8 cellular contexts compared by ENCODE assay signal in genomic region chr4:42656736-42656985, GRCh38. TPM values are rescaled to one million over a fixed set of nuclear protein-coding genes. Genes with fewer than 3 reads are reported as not detected.
DNase-seq lines count a peak whose midpoint lies in the region; ATAC-seq and TF ChIP-seq lines count a peak whose summit lies in the region.

No MANE protein-coding gene starts in this region.

- POLR2A ChIA-PET in activated CD4-positive, alpha-beta T cell treated with anti-CD3 and anti-CD28 coated beads for 36 hours (lab: Charles Lee) = interaction anchor here (1.1 to 1.6 kb wide), 2 partner anchors 16 to 23 kb away, joined by 4 to 8 read pairs; no protein-coding TSS in a partner anchor

- intact Hi-C loops in activated CD4-positive, alpha-beta T cell treated with anti-CD3 and anti-CD28 coated beads for 36 hours (cut with DNase I, micrococcal nuclease) = loop anchor here (2.0 kb wide), 2 partner anchors 76 to 88 kb away; no protein-coding TSS in a partner anchor

- no peak for TF ChIP-seq EP300 in suprapubic skin (IDR thresholded peaks at IDR 0.05)

- H3K4me3 Mint-ChIP-seq in activated CD4-positive, alpha-beta T cell treated with anti-CD3 and anti-CD28 coated beads for 36 hours = peak overlapping the region; percentile 84
- peak overlapping the region; percentile 95 for H3K4me3 Mint-ChIP-seq in activated naive CD8-positive, alpha-beta T cell treated with anti-CD3 and anti-CD28 coated beads for 36 hours

- no peaks in the 10 kb centered on the region for H3K27me3 ChIP-seq in layer of hippocampus (ENCODE audit: control insufficient read depth, insufficient read depth, low read length)
- H3K27me3 ChIP-seq in suprapubic skin = no peaks in the 10 kb centered on the region

- CTCF ChIA-PET in activated CD4-positive, alpha-beta T cell treated with anti-CD3 and anti-CD28 coated beads for 36 hours (lab: Charles Lee) = interaction anchor here (0.8 to 2.1 kb wide), 7 partner anchors 9 to 131 kb away, joined by 3 to 14 read pairs (median 5); no protein-coding TSS in a partner anchor

- H3K4me1 Mint-ChIP-seq in activated CD4-positive, alpha-beta T cell treated with anti-CD3 and anti-CD28 coated beads for 36 hours = peaks cover 41% of the 10 kb centered on the region
- peaks cover 44% of the 10 kb centered on the region for H3K4me1 Mint-ChIP-seq in activated naive CD8-positive, alpha-beta T cell treated with anti-CD3 and anti-CD28 coated beads for 36 hours

- H3K36me3 ChIP-seq in suprapubic skin = no peaks in the 10 kb centered on the region

- no peak for TF ChIP-seq CTCF in suprapubic skin (IDR thresholded peaks at IDR 0.05)

- H3K27ac ChIP-seq in layer of hippocampus (ENCODE audit: low read depth, low read length) = peak overlapping the region; percentile 96
- H3K27ac ChIP-seq in suprapubic skin = peak overlapping the region; percentile 80

- no peaks in the 10 kb centered on the region for H3K9me3 ChIP-seq in suprapubic skin

- H3K4me1 ChIP-seq in suprapubic skin = peaks cover 43% of the 10 kb centered on the region

- H3K36me3 Mint-ChIP-seq in activated CD4-positive, alpha-beta T cell treated with anti-CD3 and anti-CD28 coated beads for 36 hours (ENCODE audit: low read depth) = peaks cover 24% of the 10 kb centered on the region
- peaks cover 30% of the 10 kb centered on the region for H3K36me3 Mint-ChIP-seq in activated naive CD8-positive, alpha-beta T cell treated with anti-CD3 and anti-CD28 coated beads for 36 hours

- no peak for ATAC-seq in activated CD4-positive, alpha-beta T cell treated with anti-CD3 and anti-CD28 coated beads for 36 hours

- no CpG with 5 or more reads among the region's 31 CpGs for WGBS in suprapubic skin

- H3K27me3 Mint-ChIP-seq in activated CD4-positive, alpha-beta T cell treated with anti-CD3 and anti-CD28 coated beads for 36 hours = no peaks in the 10 kb centered on the region
- H3K27me3 Mint-ChIP-seq in activated naive CD8-positive, alpha-beta T cell treated with anti-CD3 and anti-CD28 coated beads for 36 hours = no peaks in the 10 kb centered on the region

- no peak for DNase-seq in activated CD4-positive, alpha-beta T cell treated with anti-CD3 and anti-CD28 coated beads for 36 hours
- no peak for DNase-seq in activated CD4-positive, alpha-beta T cell treated with anti-CD3 and anti-CD28 coated beads for 1 hour
- no peak for DNase-seq in activated naive CD8-positive, alpha-beta T cell treated with anti-CD3 and anti-CD28 coated beads for 36 hours
- DNase-seq in suprapubic skin (ENCODE audit: low spot score in 2 of 2) (no peak), HCEC 1CT (no peak), GM19238 (ENCODE audit: insufficient read length, low spot score) (no peak)
- DNase-seq in stimulated activated naive CD4-positive, alpha-beta T cell (lab: John Stamatoyannopoulos, UW) = no peak

- H3K4me3 ChIP-seq in suprapubic skin = peak overlapping the region; percentile 91

- peaks cover 10% of the 10 kb centered on the region for H3K9me3 Mint-ChIP-seq in activated CD4-positive, alpha-beta T cell treated with anti-CD3 and anti-CD28 coated beads for 36 hours (ENCODE audit: low read depth)
- peaks cover 11% of the 10 kb centered on the region for H3K9me3 Mint-ChIP-seq in activated naive CD8-positive, alpha-beta T cell treated with anti-CD3 and anti-CD28 coated beads for 36 hours

- no peak overlapping the region for H3K27ac Mint-ChIP-seq in activated CD4-positive, alpha-beta T cell treated with anti-CD3 and anti-CD28 coated beads for 36 hours
- peak overlapping the region; percentile 97 for H3K27ac Mint-ChIP-seq in activated naive CD8-positive, alpha-beta T cell treated with anti-CD3 and anti-CD28 coated beads for 36 hours

- no peak for TF ChIP-seq POLR2A in suprapubic skin (IDR thresholded peaks at IDR 0.05)

RNA-seq across cellular contexts. Expression of gene ATP8A1, which starts 0.2 kb away (rescaled TPM):
- 10 to 100 TPM; 15.1 to 21.1 TPM for total RNA-seq in activated CD4-positive, alpha-beta T cell treated with anti-CD3 and anti-CD28 coated beads for 36 hours
- 10 to 100 TPM; 23.8 to 24.7 TPM for total RNA-seq in activated naive CD8-positive, alpha-beta T cell treated with anti-CD3 and anti-CD28 coated beads for 36 hours
- 10 to 100 TPM in 1 of 4 donors, 1 to 10 TPM in 3; 5.9 to 16.5 (median 7.3) TPM for total RNA-seq in suprapubic skin
